18 cellular contexts compared by ENCODE assay signal in the genomic region with DNA sequence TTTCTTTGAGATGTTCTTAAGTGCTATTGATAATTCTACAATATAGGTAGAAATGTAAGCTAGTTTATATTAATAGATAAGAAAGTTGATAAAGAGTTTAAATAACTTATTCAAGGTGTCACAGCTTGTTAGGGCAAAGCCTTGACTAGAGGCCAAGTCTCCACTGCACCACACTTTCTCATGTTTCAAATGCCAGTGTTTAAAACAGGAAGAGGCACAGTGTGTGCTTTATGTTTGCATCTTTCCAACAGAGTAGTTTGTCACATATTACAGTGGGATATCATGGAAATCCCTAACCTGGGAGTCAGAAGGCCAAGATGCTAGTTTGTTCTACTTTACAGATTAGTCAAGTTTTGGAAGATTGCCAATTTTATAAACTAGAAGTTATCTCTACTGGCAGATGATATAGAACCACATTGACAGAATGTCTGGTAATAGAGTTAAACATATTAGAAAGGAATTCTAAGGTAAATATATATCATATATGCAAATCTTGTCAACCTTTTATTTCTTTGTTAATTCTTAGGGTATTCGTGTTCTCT. TPM values are rescaled to one million over a fixed set of nuclear protein-coding genes. Genes with fewer than 3 reads are reported as not detected.
DNase-seq lines count a peak whose midpoint lies in the region; ATAC-seq lines count a peak whose summit lies in the region.
"Had no signal": no experiment of that assay in that cellular context is flagged by ENCODE, and none has a peak within 500 bp of the region (broad histone marks: within the 10 kb centered on the region; RNA-seq: fewer than 3 reads in every experiment).

No MANE protein-coding gene starts in this region.

- POLR2A ChIA-PET in activated CD8-positive, alpha-beta T cell treated with anti-CD3 and anti-CD28 coated beads, Interleukin-2, amount 10 ng/mL, durations not matched to agents 7 days and 5 days (lab: Charles Lee): no interaction called here

- intact Hi-C loops in sciatic nerve (cut with DNase I): no loop called here

- no peak overlapping the region for H3K27ac Mint-ChIP-seq in activated CD8-positive, alpha-beta T cell treated with anti-CD3 and anti-CD28 coated beads, Interleukin-2, amount 10 ng/mL, durations not matched to agents 7 days and 5 days
- H3K27ac Mint-ChIP-seq: activated CD8-positive, alpha-beta memory T cell treated with anti-CD3 and anti-CD28 coated beads, Interleukin-2, amount 10 ng/mL, durations not matched to agents 7 days and 5 days; memory B cell had no signal

- no peak overlapping the region for H3K4me3 Mint-ChIP-seq in activated CD8-positive, alpha-beta T cell treated with anti-CD3 and anti-CD28 coated beads, Interleukin-2, amount 10 ng/mL, durations not matched to agents 7 days and 5 days
- H3K4me3 Mint-ChIP-seq: activated CD8-positive, alpha-beta memory T cell treated with anti-CD3 and anti-CD28 coated beads, Interleukin-2, amount 10 ng/mL, durations not matched to agents 7 days and 5 days; memory B cell; natural killer cell had no signal

- no peak for ATAC-seq in activated CD8-positive, alpha-beta T cell treated with anti-CD3 and anti-CD28 coated beads, Interleukin-2, amount 10 ng/mL, durations not matched to agents 7 days and 5 days
- ATAC-seq in sciatic nerve: no peak
- ATAC-seq in GM21529 (IDR thresholded peaks at IDR 0.05; ENCODE audit: unreplicated experiment): no peak
- ATAC-seq: activated CD8-positive, alpha-beta memory T cell treated with anti-CD3 and anti-CD28 coated beads, Interleukin-2, amount 10 ng/mL, durations not matched to agents 7 days and 5 days; natural killer cell had no signal

- H3K9me3 Mint-ChIP-seq in activated CD8-positive, alpha-beta T cell treated with anti-CD3 and anti-CD28 coated beads, Interleukin-2, amount 10 ng/mL, durations not matched to agents 7 days and 5 days (ENCODE audit: insufficient read depth): no peaks in the 10 kb centered on the region
- H3K9me3 Mint-ChIP-seq: memory B cell, natural killer cell had no signal

- H3K4me1 Mint-ChIP-seq in activated CD8-positive, alpha-beta T cell treated with anti-CD3 and anti-CD28 coated beads, Interleukin-2, amount 10 ng/mL, durations not matched to agents 7 days and 5 days (ENCODE audit: low read depth): peaks cover 5% of the 10 kb centered on the region
- H3K4me1 Mint-ChIP-seq: natural killer cell had no signal

- peaks cover 30% of the 10 kb centered on the region for H3K36me3 Mint-ChIP-seq in activated CD8-positive, alpha-beta T cell treated with anti-CD3 and anti-CD28 coated beads, Interleukin-2, amount 10 ng/mL, durations not matched to agents 7 days and 5 days (ENCODE audit: low read depth)
- H3K36me3 Mint-ChIP-seq: natural killer cell had no signal

- CTCF ChIA-PET in activated CD8-positive, alpha-beta T cell treated with anti-CD3 and anti-CD28 coated beads, Interleukin-2, amount 10 ng/mL, durations not matched to agents 7 days and 5 days (lab: Charles Lee): no interaction called here

- H3K27me3 Mint-ChIP-seq in activated CD8-positive, alpha-beta T cell treated with anti-CD3 and anti-CD28 coated beads, Interleukin-2, amount 10 ng/mL, durations not matched to agents 7 days and 5 days (ENCODE audit: low read depth): no peaks in the 10 kb centered on the region
- H3K27me3 Mint-ChIP-seq: activated CD8-positive, alpha-beta memory T cell treated with anti-CD3 and anti-CD28 coated beads, Interleukin-2, amount 10 ng/mL, durations not matched to agents 7 days and 5 days; memory B cell had no signal

- DNase-seq in DMS53 (lab: John Stamatoyannopoulos, UW) (peak; percentile 14), DMS53 treated with DMSO at 0.1 percent for 48 hours (lab: John Stamatoyannopoulos, UW; ENCODE audit: unreplicated experiment) (no peak), HT1080 (ENCODE audit: low read depth) (peak; percentile 9), astrocyte of the hippocampus (ENCODE audit: low read depth, low spot score) (peak; percentile 23), glomerular visceral epithelial cell (ENCODE audit: extremely low spot score) (peak; percentile 11), sciatic nerve (ENCODE audit: low spot score) (no peak)
- DNase-seq in activated CD8-positive, alpha-beta T cell treated with anti-CD3 and anti-CD28 coated beads, Interleukin-2, amount 10 ng/mL, durations not matched to agents 7 days and 5 days: no peak
- DNase-seq: activated CD8-positive, alpha-beta memory T cell treated with anti-CD3 and anti-CD28 coated beads, Interleukin-2, amount 10 ng/mL, durations not matched to agents 7 days and 5 days; adrenal gland; DMS79; glutamatergic neuron; Karpas-422; natural killer cell; posterior cingulate gyrus; spleen; T1000 had no signal

RNA-seq across cellular contexts. Expression of gene SLF1, which starts 56.4 kb away (rescaled TPM):
- total RNA-seq in HT1080 (2014; rRNA removed; shearing (Covaris generic)): 16.0 and 20.7 TPM in 2 replicates
- polyA plus RNA-seq in HT1080 (2015; cell fraction: cytosol; rRNA removed): 9.3 and 9.8 TPM in 2 replicates
- 29.8 and 30.4 TPM in 2 replicates for polyA plus RNA-seq in HT1080 (2015; cell fraction: nucleus; rRNA removed)
- total RNA-seq in activated CD8-positive, alpha-beta T cell treated with anti-CD3 and anti-CD28 coated beads, Interleukin-2, amount 10 ng/mL, durations not matched to agents 7 days and 5 days: 10 to 100 TPM; 18.2 to 19.4 TPM
- 8.6 TPM for total RNA-seq in sciatic nerve

RNA-seq across cellular contexts. Expression of gene KIAA0825, which starts 56.5 kb away (rescaled TPM):
- 0.17 and 0.56 TPM in 2 replicates for total RNA-seq in HT1080 (2014; rRNA removed; shearing (Covaris generic))
- polyA plus RNA-seq in HT1080 (2015; cell fraction: cytosol; rRNA removed): 0.36 and 0.62 TPM in 2 replicates
- 0.51 and 0.85 TPM in 2 replicates for polyA plus RNA-seq in HT1080 (2015; cell fraction: nucleus; rRNA removed)
- total RNA-seq in activated CD8-positive, alpha-beta T cell treated with anti-CD3 and anti-CD28 coated beads, Interleukin-2, amount 10 ng/mL, durations not matched to agents 7 days and 5 days: 1 to 10 TPM; 1.1 to 2.0 TPM
- total RNA-seq in sciatic nerve: 5.6 TPM

Comparison
In these comparisons a context has a peak if more than half of its experiments do, and no peak if none do; other contexts are left out.
1. DNase-seq: peak in DMS53 (single experiment), HT1080 (single experiment), astrocyte of the hippocampus (single experiment) and glomerular visceral epithelial cell (single experiment); none in DMS53 treated with DMSO at 0.1 percent for 48 hours (single experiment), activated CD8-positive, alpha-beta T cell treated with anti-CD3 and anti-CD28 coated beads, Interleukin-2, amount 10 ng/mL, durations not matched to agents 7 days and 5 days (single experiment) and sciatic nerve (single experiment).